Comparison of ENCODE assay signal across 24 cellular contexts in genomic region chr12:98660521-98660920, GRCh38.
"Had no signal": no experiment of that assay in that cellular context is flagged by ENCODE, and none has a peak within 500 bp of the region (broad histone marks: within the 10 kb centered on the region; RNA-seq: fewer than 3 reads in every experiment).

No MANE protein-coding gene starts in this region.

- H3K27ac Mint-ChIP-seq: activated CD4-positive, alpha-beta memory T cell treated with anti-CD3 and anti-CD28 coated beads for 36 hours; activated CD4-positive, alpha-beta T cell treated with anti-CD3 and anti-CD28 coated beads for 36 hours; activated CD4-positive, alpha-beta T cell treated with anti-CD3 and anti-CD28 coated beads, Interleukin-2, amount 10 ng/mL, durations not matched to agents 24 days and 14 days; activated CD8-positive, alpha-beta T cell treated with anti-CD3 and anti-CD28 coated beads, Interleukin-2, amount 10 ng/mL, durations not matched to agents 7 days and 5 days; activated naive CD8-positive, alpha-beta T cell; activated T-cell treated with anti-CD3 and anti-CD28 coated beads, Interleukin-2, amount 50 U/mL, for 72 hours; activated T-helper 17 cell treated with anti-CD3 and anti-CD28 coated beads, Interleukin-2, amount 50 U/mL, for 72 hours; endodermal cell had no signal

- DNase-seq: activated CD4-positive, alpha-beta memory T cell treated with anti-CD3 and anti-CD28 coated beads for 36 hours; activated CD4-positive, alpha-beta T cell treated with anti-CD3 and anti-CD28 coated beads for 36 hours; activated CD4-positive, alpha-beta T cell treated with anti-CD3 and anti-CD28 coated beads, Interleukin-2, amount 10 ng/mL, durations not matched to agents 24 days and 14 days; activated CD4-positive, CD25-positive, alpha-beta regulatory T cell; activated CD4-positive, CD25-positive, alpha-beta regulatory T cell treated with anti-CD3 and anti-CD28 coated beads, Interleukin-2, amount 50 U/mL, for 72 hours; activated CD8-positive, alpha-beta T cell treated with anti-CD3 and anti-CD28 coated beads, Interleukin-2, amount 10 ng/mL, durations not matched to agents 7 days and 5 days; activated effector memory CD4-positive, alpha-beta T cell treated with Interleukin-2 at 50 U/mL for 16 hours; activated gamma-delta T cell treated with Interleukin-2 at 50 U/mL for 16 hours; activated naive CD4-positive, alpha-beta T cell treated with anti-CD3 and anti-CD28 coated beads, Interleukin-2, amount 50 U/mL, for 16 hours; activated naive CD4-positive, alpha-beta T cell treated with Interleukin-2 at 50 U/mL for 16 hours; activated T-cell treated with anti-CD3 and anti-CD28 coated beads, Interleukin-2, amount 50 U/mL, for 72 hours; amniotic stem cell; aorta; body of pancreas; caudate nucleus; effector CD8-positive, alpha-beta T cell; endodermal cell; foreskin fibroblast; glutamatergic neuron; heart left ventricle; T-helper 2 cell had no signal

- H3K9me3 Mint-ChIP-seq: activated CD4-positive, alpha-beta memory T cell treated with anti-CD3 and anti-CD28 coated beads for 36 hours; activated CD4-positive, alpha-beta T cell treated with anti-CD3 and anti-CD28 coated beads, Interleukin-2, amount 10 ng/mL, durations not matched to agents 24 days and 14 days; activated T-cell treated with anti-CD3 and anti-CD28 coated beads, Interleukin-2, amount 50 U/mL, for 72 hours; activated T-helper 17 cell treated with anti-CD3 and anti-CD28 coated beads, Interleukin-2, amount 50 U/mL, for 72 hours; endodermal cell had no signal

- H3K27me3 ChIP-seq: body of pancreas, heart left ventricle had no signal

- H3K9me3 ChIP-seq: body of pancreas, heart left ventricle had no signal

- ATAC-seq: activated CD4-positive, alpha-beta T cell treated with anti-CD3 and anti-CD28 coated beads for 36 hours; activated CD8-positive, alpha-beta T cell treated with anti-CD3 and anti-CD28 coated beads, Interleukin-2, amount 10 ng/mL, durations not matched to agents 7 days and 5 days; activated T-cell treated with anti-CD3 and anti-CD28 coated beads, Interleukin-2, amount 50 U/mL, for 72 hours; activated T-helper 17 cell treated with anti-CD3 and anti-CD28 coated beads, Interleukin-2, amount 50 U/mL, for 72 hours; body of pancreas; esophagus mucosa; heart left ventricle had no signal

- H3K4me1 ChIP-seq: body of pancreas, heart left ventricle had no signal

- H3K4me3 Mint-ChIP-seq: activated CD4-positive, alpha-beta memory T cell treated with anti-CD3 and anti-CD28 coated beads for 36 hours; activated CD4-positive, alpha-beta T cell treated with anti-CD3 and anti-CD28 coated beads for 36 hours; activated CD4-positive, alpha-beta T cell treated with anti-CD3 and anti-CD28 coated beads, Interleukin-2, amount 10 ng/mL, durations not matched to agents 24 days and 14 days; activated CD8-positive, alpha-beta T cell treated with anti-CD3 and anti-CD28 coated beads, Interleukin-2, amount 10 ng/mL, durations not matched to agents 7 days and 5 days; activated naive CD8-positive, alpha-beta T cell; activated T-cell treated with anti-CD3 and anti-CD28 coated beads, Interleukin-2, amount 50 U/mL, for 72 hours; activated T-helper 17 cell treated with anti-CD3 and anti-CD28 coated beads, Interleukin-2, amount 50 U/mL, for 72 hours; endodermal cell had no signal

- H3K4me1 Mint-ChIP-seq: endodermal cell had no signal

- H3K27ac ChIP-seq: body of pancreas, heart left ventricle had no signal

- H3K27me3 Mint-ChIP-seq: activated CD4-positive, alpha-beta memory T cell treated with anti-CD3 and anti-CD28 coated beads for 36 hours; activated CD4-positive, alpha-beta T cell treated with anti-CD3 and anti-CD28 coated beads for 36 hours; activated CD4-positive, alpha-beta T cell treated with anti-CD3 and anti-CD28 coated beads, Interleukin-2, amount 10 ng/mL, durations not matched to agents 24 days and 14 days; activated naive CD8-positive, alpha-beta T cell; activated T-helper 17 cell treated with anti-CD3 and anti-CD28 coated beads, Interleukin-2, amount 50 U/mL, for 72 hours had no signal

- H3K4me3 ChIP-seq: body of pancreas, heart left ventricle had no signal
